ENCODE assay signal across 15 cellular contexts in genomic region chr7:74134117-74134539, GRCh38. TPM values are rescaled to one million over a fixed set of nuclear protein-coding genes. Genes with fewer than 3 reads are reported as not detected.
DNase-seq lines count a peak whose midpoint lies in the region; ATAC-seq, FAIRE-seq and TF ChIP-seq lines count a peak whose summit lies in the region.
"Had no signal": no experiment of that assay in that cellular context is flagged by ENCODE, and none has a peak within 500 bp of the region (broad histone marks: within the 10 kb centered on the region; RNA-seq: fewer than 3 reads in every experiment).

No MANE protein-coding gene starts in this region.

- H3K4me1 Mint-ChIP-seq in CD14-positive monocyte = peaks cover 28% of the 10 kb centered on the region
- H3K4me1 Mint-ChIP-seq in activated T-helper 17 cell treated with anti-CD3 and anti-CD28 coated beads, Interleukin-2, amount 50 U/mL, for 72 hours = peaks cover 3% of the 10 kb centered on the region
- H3K4me1 Mint-ChIP-seq: natural killer cell had no signal

- TF ChIP-seq POLR2A in GM12892 (IDR thresholded peaks at IDR 0.05; ENCODE audit: low read depth, low read length) = no peak

- H3K36me3 ChIP-seq in HUES6 (ENCODE audit: control insufficient read depth, insufficient read depth, low read length) (no peaks in the 10 kb centered on the region), H7 (replicated peaks; ENCODE audit: control insufficient read depth, insufficient read depth, low read length) (no peaks in the 10 kb centered on the region)
- H3K36me3 ChIP-seq: BLaER1 treated with 17β-estradiol and CSF1 and Interleukin-3, amounts not matched to agents 10 nM and 100 nM; cardiac muscle cell; esophagus muscularis mucosa had no signal

- H3K4me3 Mint-ChIP-seq in CD14-positive monocyte = peak overlapping the region; percentile 16 to 24
- H3K4me3 Mint-ChIP-seq in activated T-helper 17 cell treated with anti-CD3 and anti-CD28 coated beads, Interleukin-2, amount 50 U/mL, for 72 hours = no peak overlapping the region
- H3K4me3 Mint-ChIP-seq: natural killer cell had no signal

- H3K9me3 Mint-ChIP-seq in CD14-positive monocyte = peaks cover 0 to 5% (median 0%) of the 10 kb centered on the region in 7 donors
- H3K9me3 Mint-ChIP-seq in activated T-helper 17 cell treated with anti-CD3 and anti-CD28 coated beads, Interleukin-2, amount 50 U/mL, for 72 hours = no peaks in the 10 kb centered on the region
- H3K9me3 Mint-ChIP-seq: natural killer cell had no signal

- H3K27me3 ChIP-seq in HUES6 (ENCODE audit: control insufficient read depth, insufficient read depth, low read length) (no peaks in the 10 kb centered on the region), H7 (ENCODE audit: control insufficient read depth, insufficient read depth, low read length) (no peaks in the 10 kb centered on the region)
- H3K27me3 ChIP-seq: BLaER1 treated with 17β-estradiol and CSF1 and Interleukin-3, amounts not matched to agents 10 nM and 100 nM; cardiac muscle cell; esophagus muscularis mucosa had no signal

- H3K4me3 ChIP-seq in HUES6 (ENCODE audit: low read depth, low read length) (no peak overlapping the region), H7 (ENCODE audit: insufficient read depth, low read depth, low read length) (no peak overlapping the region)
- H3K4me3 ChIP-seq: BLaER1 treated with 17β-estradiol and CSF1 and Interleukin-3, amounts not matched to agents 10 nM and 100 nM; cardiac muscle cell; esophagus muscularis mucosa had no signal

- peak overlapping the region in 5 of 7 donors; percentile 3 to 81 (median 60) for H3K27ac Mint-ChIP-seq in CD14-positive monocyte
- H3K27ac Mint-ChIP-seq in activated T-helper 17 cell treated with anti-CD3 and anti-CD28 coated beads, Interleukin-2, amount 50 U/mL, for 72 hours = peak overlapping the region; percentile 25
- H3K27ac Mint-ChIP-seq: natural killer cell had no signal

- peaks cover 2 to 4% (median 2%) of the 10 kb centered on the region in 3 donors for H3K27me3 Mint-ChIP-seq in CD14-positive monocyte (ENCODE audit: low read depth in 3 of 3)
- no peaks in the 10 kb centered on the region for H3K27me3 Mint-ChIP-seq in activated T-helper 17 cell treated with anti-CD3 and anti-CD28 coated beads, Interleukin-2, amount 50 U/mL, for 72 hours

- intact Hi-C loops in CD14-positive monocyte (cut with micrococcal nuclease) = no loop called here

- peak; percentile 70 for ATAC-seq in activated T-helper 17 cell treated with anti-CD3 and anti-CD28 coated beads, Interleukin-2, amount 50 U/mL, for 72 hours (replicated peaks)

- no peak for FAIRE-seq in HTR-8/SVneo (lab: Jason Lieb, UNC)
- FAIRE-seq in GM12892 (lab: Jason Lieb, UNC) = no peak

- no peak for TF ChIP-seq CTCF in CD14-positive monocyte (IDR thresholded peaks at IDR 0.05)

- peaks cover 16% of the 10 kb centered on the region for H3K4me1 ChIP-seq in HUES6 (ENCODE audit: control insufficient read depth, insufficient read depth, low read length)
- H3K4me1 ChIP-seq: esophagus muscularis mucosa had no signal

- H3K27ac ChIP-seq in HUES6 (ENCODE audit: low read depth, low read length) = no peak overlapping the region
- H3K27ac ChIP-seq: cardiac muscle cell, esophagus muscularis mucosa had no signal

- no peaks in the 10 kb centered on the region for H3K36me3 Mint-ChIP-seq in CD14-positive monocyte
- no peaks in the 10 kb centered on the region for H3K36me3 Mint-ChIP-seq in activated T-helper 17 cell treated with anti-CD3 and anti-CD28 coated beads, Interleukin-2, amount 50 U/mL, for 72 hours (ENCODE audit: low read depth)
- H3K36me3 Mint-ChIP-seq: natural killer cell had no signal

- H3K9ac ChIP-seq in HUES6 (ENCODE audit: low read length) = peak overlapping the region; percentile 59
- H3K9ac ChIP-seq: BLaER1 treated with 17β-estradiol and CSF1 and Interleukin-3, amounts not matched to agents 10 nM and 100 nM had no signal

- no peaks in the 10 kb centered on the region for H3K9me3 ChIP-seq in HUES6 (ENCODE audit: control insufficient read depth, insufficient read depth, low read depth, low read length)
- H3K9me3 ChIP-seq: BLaER1 treated with 17β-estradiol and CSF1 and Interleukin-3, amounts not matched to agents 10 nM and 100 nM; esophagus muscularis mucosa had no signal

- DNase-seq in CD14-positive monocyte (ENCODE audit: low spot score) = peak; percentile 57
- peak; percentile 52 for DNase-seq in kidney tubule cell (ENCODE audit: low spot score)
- DNase-seq in HTR-8/SVneo (ENCODE audit: insufficient read length, low spot score) = no peak
- no peak for DNase-seq in NCI-H187 (lab: John Stamatoyannopoulos, UW)
- no peak for DNase-seq in GM12892 (ENCODE audit: insufficient read length)
- DNase-seq in H7 = no peak
- DNase-seq: activated CD8-positive, alpha-beta memory T cell treated with anti-CD3 and anti-CD28 coated beads, Interleukin-2, amount 50 U/mL, for 4 hours; natural killer cell; NCI-H1694 treated with DMSO at 0.1 percent for 48 hours; NK-92 treated with Interleukin-12 subunit alpha and Interleukin-12 subunit beta, amount 100 ng/mL, for 24 hours had no signal

RNA-seq across cellular contexts. Expression of gene EIF4H, which starts 40.0 kb away (rescaled TPM):
- polyA plus RNA-seq in CD14-positive monocyte = 100 to 1,000 TPM; 206 to 234 TPM
- total RNA-seq in activated T-helper 17 cell treated with anti-CD3 and anti-CD28 coated beads, Interleukin-2, amount 50 U/mL, for 72 hours = 100 to 1,000 TPM; 365 to 426 TPM
- polyA plus RNA-seq in GM12892 (2012; ENCODE audit: missing spikeins) = 222 TPM
- total RNA-seq in H7 (2014; rRNA removed; shearing (Covaris generic)) = 316 and 343 TPM in 2 replicates

RNA-seq across cellular contexts. Expression of gene LIMK1, which starts 50.5 kb away (rescaled TPM):
- 10 to 100 TPM; 12.6 to 13.9 TPM for polyA plus RNA-seq in CD14-positive monocyte
- 10 to 100 TPM; 12.7 to 20.2 TPM for total RNA-seq in activated T-helper 17 cell treated with anti-CD3 and anti-CD28 coated beads, Interleukin-2, amount 50 U/mL, for 72 hours
- polyA plus RNA-seq in GM12892 (2012; ENCODE audit: missing spikeins) = 15.9 TPM
- 99.4 and 108 TPM in 2 replicates for total RNA-seq in H7 (2014; rRNA removed; shearing (Covaris generic))

Comparison
In these comparisons a context has a peak if more than half of its experiments do, and no peak if none do; other contexts are left out.
1. DNase-seq: peak in CD14-positive monocyte (single experiment) and kidney tubule cell (single experiment); none in HTR-8/SVneo (single experiment), NCI-H187 (0 of 2), GM12892 (single experiment) and H7 (single experiment).